In genomic region chr15:52528465-52529288, GRCh38 we compare ENCODE assay signal across 8 cellular contexts. TPM values are rescaled to one million over a fixed set of nuclear protein-coding genes. Genes with fewer than 3 reads are reported as not detected.
DNase-seq lines count a peak whose midpoint lies in the region; ATAC-seq, FAIRE-seq and TF ChIP-seq lines count a peak whose summit lies in the region.

MYO5A (minus strand) TSS chr15:52528880; CDS start chr15:52528806, 74 bp downstream.

- H3K9me3 ChIP-seq in RWPE2 (ENCODE audit: severe bottlenecking) (no peaks in the 10 kb centered on the region), neutrophil (no peaks in the 10 kb centered on the region)

- no peak for FAIRE-seq in HTR-8/SVneo (lab: Jason Lieb, UNC)

- H3K36me3 ChIP-seq in RWPE2 (ENCODE audit: low read depth) = no peaks in the 10 kb centered on the region
- no peaks in the 10 kb centered on the region for H3K36me3 ChIP-seq in neutrophil

- H3K4me1 ChIP-seq in RWPE2 (ENCODE audit: insufficient read depth, poor library complexity, severe bottlenecking) (peaks cover 10% of the 10 kb centered on the region), foreskin keratinocyte (peaks cover 12% of the 10 kb centered on the region), neutrophil (ENCODE audit: control insufficient read depth in 1 of 2, insufficient read depth in 1 of 2, low read depth in 1 of 2, low read length in 1 of 2) (peaks cover 21 to 29% of the 10 kb centered on the region in 2 experiments)

- DNase-seq in DMS79 (lab: John Stamatoyannopoulos, UW) (peak; percentile 1), HTR-8/SVneo (ENCODE audit: insufficient read length, low spot score) (peak; percentile 61), RWPE2 (ENCODE audit: low spot score) (peak; percentile 80), activated gamma-delta T cell (lab: John Stamatoyannopoulos, UW) (peak; percentile 74), foreskin keratinocyte (peak in 1 of 2 donors; percentile 48), substantia nigra (lab: John Stamatoyannopoulos, UW) (peak in 48 of 49 donors; percentile 21 to 86 (median 73))

- no peaks in the 10 kb centered on the region for H3K27me3 ChIP-seq in RWPE2 (ENCODE audit: insufficient read depth, poor library complexity, severe bottlenecking)
- no peaks in the 10 kb centered on the region for H3K27me3 ChIP-seq in foreskin keratinocyte
- peaks cover 22% of the 10 kb centered on the region for H3K27me3 ChIP-seq in neutrophil

- H3K27ac ChIP-seq in RWPE2 (ENCODE audit: poor library complexity, severe bottlenecking) = peak within 1 kb of the TSS; percentile 28
- H3K27ac ChIP-seq in foreskin keratinocyte = peak within 1 kb of the TSS; percentile 67
- peak within 1 kb of the TSS; percentile 93 for H3K27ac ChIP-seq in neutrophil
- H3K27ac ChIP-seq in substantia nigra (ENCODE audit: low read depth, low read length, poor library complexity, severe bottlenecking) = peak within 1 kb of the TSS; percentile 87

- TF ChIP-seq CTCF in RWPE2 (IDR thresholded peaks at IDR 0.05; ENCODE audit: poor library complexity, severe bottlenecking) (peak; percentile 72), foreskin keratinocyte (conservative IDR thresholded peaks at IDR 0.05) (peak; percentile 62), neutrophil (IDR thresholded peaks at IDR 0.05) (peak; percentile 61)

- peak; percentile 77 for ATAC-seq in GM21381 (IDR thresholded peaks at IDR 0.05; ENCODE audit: unreplicated experiment)
- peak; percentile 86 for ATAC-seq in RWPE2 (ENCODE audit: low read depth)
- peak; percentile 92 for ATAC-seq in foreskin keratinocyte

- H3K4me3 ChIP-seq in RWPE2 (ENCODE audit: severe bottlenecking) (peak within 1 kb of the TSS; percentile 77), neutrophil (ENCODE audit: low read depth in 1 of 2, low read length in 1 of 2) (peak within 1 kb of the TSS; percentile 72 to 85)

RNA-seq across cellular contexts. Expression of gene MYO5A, which starts in this region (rescaled TPM):
- total RNA-seq in foreskin keratinocyte = 42.9 and 51.4 TPM in 2 replicates
- 7.5 and 7.7 TPM in 2 replicates for polyA plus RNA-seq in foreskin keratinocyte

Comparison
In these comparisons a context has a peak if more than half of its experiments do, and no peak if none do; other contexts are left out.
1. H3K27ac ChIP-seq: peak in every context shown above with its lines; median percentile 93 in neutrophil; 87 in substantia nigra; 67 in foreskin keratinocyte; 28 in RWPE2.